Comparison of ENCODE assay signal across 19 cellular contexts in the genomic region with DNA sequence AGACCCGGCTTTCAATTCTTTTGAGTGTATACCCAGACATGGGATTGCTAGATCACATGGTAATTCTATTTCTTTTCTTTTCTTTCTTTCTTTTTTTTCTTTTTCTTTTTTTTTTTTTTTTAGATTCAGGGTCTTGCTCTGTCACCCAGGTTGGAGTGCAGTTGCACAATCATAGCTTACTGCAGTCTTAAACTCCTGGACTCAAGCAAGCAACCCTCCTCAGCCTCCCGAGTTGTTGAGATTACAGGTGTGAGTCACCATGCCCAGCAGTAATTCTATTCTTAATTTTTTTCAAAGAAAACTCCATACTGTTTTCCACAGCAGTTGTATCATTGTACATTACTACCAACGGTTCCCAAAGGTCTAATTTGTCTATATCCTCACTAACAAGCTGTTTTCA. TPM values are rescaled to one million over a fixed set of nuclear protein-coding genes. Genes with fewer than 3 reads are reported as not detected.
"Had no signal": no experiment of that assay in that cellular context is flagged by ENCODE, and none has a peak within 500 bp of the region (broad histone marks: within the 10 kb centered on the region; RNA-seq: fewer than 3 reads in every experiment).

No MANE protein-coding gene starts in this region.

- H3K9me3 Mint-ChIP-seq: activated CD4-positive, alpha-beta memory T cell treated with anti-CD3 and anti-CD28 coated beads for 36 hours; activated T-cell treated with anti-CD3 and anti-CD28 coated beads, Interleukin-2, amount 50 U/mL, for 24 hours had no signal

- H3K4me1 ChIP-seq: transverse colon, vagina had no signal

- H3K36me3 ChIP-seq: transverse colon, vagina had no signal

- H3K36me3 Mint-ChIP-seq: activated CD4-positive, alpha-beta memory T cell treated with anti-CD3 and anti-CD28 coated beads for 36 hours had no signal

- H3K27ac ChIP-seq: skin epidermis, transverse colon, vagina had no signal

- DNase-seq: activated CD4-positive, alpha-beta memory T cell treated with anti-CD3 and anti-CD28 coated beads for 36 hours; activated CD4-positive, alpha-beta T cell treated with anti-CD3 and anti-CD28 coated beads for 36 hours; activated naive CD4-positive, alpha-beta T cell treated with anti-CD3 and anti-CD28 coated beads, Interleukin-2, amount 50 U/mL, for 16 hours; activated T-cell treated with anti-CD3 and anti-CD28 coated beads, Interleukin-2, amount 50 U/mL, for 24 hours; central memory CD4-positive, alpha-beta T cell; endodermal cell; erythroblast; hypothalamus; kidney glomerular epithelial cell; nephron progenitor cell; occipital lobe; right cardiac atrium; stimulated activated CD4-positive, alpha-beta T cell treated with anti-CD3 and anti-CD28 coated beads, Interleukin-4, amount 100 ng/mL, for 24 hours; stimulated activated naive CD8-positive, alpha-beta T cell treated with anti-CD3 and anti-CD28 coated beads, Interleukin-15, Interleukin-2, amounts not matched to agents 100 U/mL and 50 U/mL, for 24 hours; T-helper 17 cell; transverse colon had no signal

- H3K4me3 ChIP-seq: skin epidermis, transverse colon, vagina had no signal

- H3K4me1 Mint-ChIP-seq: nephron progenitor cell, T-helper 17 cell had no signal

- ATAC-seq: activated CD4-positive, alpha-beta T cell treated with anti-CD3 and anti-CD28 coated beads for 36 hours; right cardiac atrium; stimulated activated naive CD8-positive, alpha-beta T cell treated with anti-CD3 and anti-CD28 coated beads, Interleukin-15, Interleukin-2, amounts not matched to agents 100 U/mL and 50 U/mL, for 24 hours; T-helper 17 cell had no signal

- H3K9me3 ChIP-seq: transverse colon, vagina had no signal

- H3K4me3 Mint-ChIP-seq: activated CD4-positive, alpha-beta memory T cell treated with anti-CD3 and anti-CD28 coated beads for 36 hours; activated CD4-positive, alpha-beta T cell treated with anti-CD3 and anti-CD28 coated beads for 36 hours; activated T-cell treated with anti-CD3 and anti-CD28 coated beads, Interleukin-2, amount 50 U/mL, for 24 hours; endodermal cell; nephron progenitor cell; T-helper 17 cell had no signal

- H3K27ac Mint-ChIP-seq: activated CD4-positive, alpha-beta memory T cell treated with anti-CD3 and anti-CD28 coated beads for 36 hours; activated CD4-positive, alpha-beta T cell treated with anti-CD3 and anti-CD28 coated beads for 36 hours; activated T-cell treated with anti-CD3 and anti-CD28 coated beads, Interleukin-2, amount 50 U/mL, for 24 hours; endodermal cell; nephron progenitor cell; progenitor cell of endocrine pancreas; T-helper 17 cell had no signal

- H3K27me3 ChIP-seq: vagina had no signal

RNA-seq across cellular contexts. Expression of a gene that starts 13.5 kb away (rescaled TPM):
- total RNA-seq: activated CD4-positive, alpha-beta memory T cell treated with anti-CD3 and anti-CD28 coated beads for 36 hours; activated CD4-positive, alpha-beta T cell treated with anti-CD3 and anti-CD28 coated beads for 36 hours; endodermal cell; occipital lobe; progenitor cell of endocrine pancreas; right cardiac atrium; T-helper 17 cell; vagina had no signal
